ENCODE assay signal across 29 cellular contexts in genomic region chr2:154924531-154924930, GRCh38.
"Had no signal": no experiment of that assay in that cellular context is flagged by ENCODE, and none has a peak within 500 bp of the region (broad histone marks: within the 10 kb centered on the region; RNA-seq: fewer than 3 reads in every experiment).

No MANE protein-coding gene starts in this region.

- H3K27ac Mint-ChIP-seq: activated CD4-positive, alpha-beta memory T cell treated with anti-CD3 and anti-CD28 coated beads for 36 hours; activated CD4-positive, alpha-beta T cell treated with anti-CD3 and anti-CD28 coated beads for 36 hours; activated CD4-positive, alpha-beta T cell treated with anti-CD3 and anti-CD28 coated beads, Interleukin-2, amount 10 ng/mL, durations not matched to agents 24 days and 14 days; activated CD8-positive, alpha-beta memory T cell treated with anti-CD3 and anti-CD28 coated beads, Interleukin-2, amount 10 ng/mL, durations not matched to agents 7 days and 5 days; activated CD8-positive, alpha-beta T cell treated with anti-CD3 and anti-CD28 coated beads, Interleukin-2, amount 10 ng/mL, durations not matched to agents 7 days and 5 days; activated naive CD4-positive, alpha-beta T cell treated with anti-CD3 and anti-CD28 coated beads for 36 hours; activated naive CD4-positive, alpha-beta T cell treated with anti-CD3 and anti-CD28 coated beads, Interleukin-2, amount 50 U/mL, for 24 hours; activated naive CD8-positive, alpha-beta T cell treated with anti-CD3 and anti-CD28 coated beads for 36 hours; activated naive CD8-positive, alpha-beta T cell treated with anti-CD3 and anti-CD28 coated beads, Interleukin-2, amount 50 U/mL, for 24 hours; activated T-helper 1 cell treated with anti-CD3 and anti-CD28 coated beads, Interleukin-12 subunit alpha, Interleukin-12 subunit beta, Interleukin-2, Interleukin-4 antibody, amounts not matched to agents 30 ng/mL and 10 ng/mL and 1 ng/mL, durations not matched to agents 14 hours and 24 hours and 36 hours; activated T-helper 2 cell treated with anti-CD3 and anti-CD28 coated beads, Interferon-gamma antibody, Interleukin-2, Interleukin-4, amounts not matched to agents 10 μg/mL and 5 μg/mL and 100 μg/mL, durations not matched to agents 14 hours and 24 hours and 36 hours had no signal

- H3K27ac ChIP-seq: adrenal gland, body of pancreas, colonic mucosa, epithelial cell of prostate, esophagus squamous epithelium had no signal

- ATAC-seq: activated CD4-positive, alpha-beta T cell treated with anti-CD3 and anti-CD28 coated beads for 36 hours; activated CD8-positive, alpha-beta memory T cell treated with anti-CD3 and anti-CD28 coated beads, Interleukin-2, amount 10 ng/mL, durations not matched to agents 7 days and 5 days; activated CD8-positive, alpha-beta T cell treated with anti-CD3 and anti-CD28 coated beads, Interleukin-2, amount 10 ng/mL, durations not matched to agents 7 days and 5 days; activated naive CD8-positive, alpha-beta T cell treated with anti-CD3 and anti-CD28 coated beads, Interleukin-2, amount 50 U/mL, for 24 hours; body of pancreas had no signal

- H3K36me3 ChIP-seq: adrenal gland, colonic mucosa, esophagus squamous epithelium had no signal

- H3K9me3 Mint-ChIP-seq: activated CD4-positive, alpha-beta memory T cell treated with anti-CD3 and anti-CD28 coated beads for 36 hours; activated CD4-positive, alpha-beta T cell treated with anti-CD3 and anti-CD28 coated beads, Interleukin-2, amount 10 ng/mL, durations not matched to agents 24 days and 14 days; activated naive CD4-positive, alpha-beta T cell treated with anti-CD3 and anti-CD28 coated beads, Interleukin-2, amount 50 U/mL, for 24 hours; activated naive CD8-positive, alpha-beta T cell treated with anti-CD3 and anti-CD28 coated beads for 36 hours; activated naive CD8-positive, alpha-beta T cell treated with anti-CD3 and anti-CD28 coated beads, Interleukin-2, amount 50 U/mL, for 24 hours; activated T-helper 1 cell treated with anti-CD3 and anti-CD28 coated beads, Interleukin-12 subunit alpha, Interleukin-12 subunit beta, Interleukin-2, Interleukin-4 antibody, amounts not matched to agents 30 ng/mL and 10 ng/mL and 1 ng/mL, durations not matched to agents 14 hours and 24 hours and 36 hours; activated T-helper 2 cell treated with anti-CD3 and anti-CD28 coated beads, Interferon-gamma antibody, Interleukin-2, Interleukin-4, amounts not matched to agents 10 μg/mL and 5 μg/mL and 100 μg/mL, durations not matched to agents 14 hours and 24 hours and 36 hours had no signal

- H3K4me1 Mint-ChIP-seq: activated CD4-positive, alpha-beta T cell treated with anti-CD3 and anti-CD28 coated beads for 36 hours; activated CD4-positive, alpha-beta T cell treated with anti-CD3 and anti-CD28 coated beads, Interleukin-2, amount 10 ng/mL, durations not matched to agents 24 days and 14 days; activated CD8-positive, alpha-beta memory T cell treated with anti-CD3 and anti-CD28 coated beads, Interleukin-2, amount 10 ng/mL, durations not matched to agents 7 days and 5 days; activated naive CD4-positive, alpha-beta T cell treated with anti-CD3 and anti-CD28 coated beads, Interleukin-2, amount 50 U/mL, for 24 hours; activated naive CD8-positive, alpha-beta T cell treated with anti-CD3 and anti-CD28 coated beads for 36 hours; activated naive CD8-positive, alpha-beta T cell treated with anti-CD3 and anti-CD28 coated beads, Interleukin-2, amount 50 U/mL, for 24 hours had no signal

- H3K9me3 ChIP-seq: adrenal gland, body of pancreas, colonic mucosa, esophagus squamous epithelium had no signal

- H3K27me3 ChIP-seq: adrenal gland, body of pancreas, colonic mucosa, esophagus squamous epithelium had no signal

- H3K4me1 ChIP-seq: adrenal gland, body of pancreas, colonic mucosa, esophagus squamous epithelium had no signal

- H3K4me3 Mint-ChIP-seq: activated CD4-positive, alpha-beta memory T cell treated with anti-CD3 and anti-CD28 coated beads for 36 hours; activated CD4-positive, alpha-beta T cell treated with anti-CD3 and anti-CD28 coated beads for 36 hours; activated CD4-positive, alpha-beta T cell treated with anti-CD3 and anti-CD28 coated beads, Interleukin-2, amount 10 ng/mL, durations not matched to agents 24 days and 14 days; activated CD8-positive, alpha-beta memory T cell treated with anti-CD3 and anti-CD28 coated beads, Interleukin-2, amount 10 ng/mL, durations not matched to agents 7 days and 5 days; activated CD8-positive, alpha-beta T cell treated with anti-CD3 and anti-CD28 coated beads, Interleukin-2, amount 10 ng/mL, durations not matched to agents 7 days and 5 days; activated naive CD4-positive, alpha-beta T cell treated with anti-CD3 and anti-CD28 coated beads for 36 hours; activated naive CD4-positive, alpha-beta T cell treated with anti-CD3 and anti-CD28 coated beads, Interleukin-2, amount 50 U/mL, for 24 hours; activated naive CD8-positive, alpha-beta T cell treated with anti-CD3 and anti-CD28 coated beads for 36 hours; activated naive CD8-positive, alpha-beta T cell treated with anti-CD3 and anti-CD28 coated beads, Interleukin-2, amount 50 U/mL, for 24 hours; activated T-helper 1 cell treated with anti-CD3 and anti-CD28 coated beads, Interleukin-12 subunit alpha, Interleukin-12 subunit beta, Interleukin-2, Interleukin-4 antibody, amounts not matched to agents 30 ng/mL and 10 ng/mL and 1 ng/mL, durations not matched to agents 14 hours and 24 hours and 36 hours had no signal

- H3K36me3 Mint-ChIP-seq: activated CD4-positive, alpha-beta memory T cell treated with anti-CD3 and anti-CD28 coated beads for 36 hours; activated CD8-positive, alpha-beta memory T cell treated with anti-CD3 and anti-CD28 coated beads, Interleukin-2, amount 10 ng/mL, durations not matched to agents 7 days and 5 days; activated naive CD4-positive, alpha-beta T cell treated with anti-CD3 and anti-CD28 coated beads, Interleukin-2, amount 50 U/mL, for 24 hours; activated naive CD8-positive, alpha-beta T cell treated with anti-CD3 and anti-CD28 coated beads for 36 hours had no signal

- H3K27me3 Mint-ChIP-seq: activated CD4-positive, alpha-beta memory T cell treated with anti-CD3 and anti-CD28 coated beads for 36 hours; activated CD4-positive, alpha-beta T cell treated with anti-CD3 and anti-CD28 coated beads for 36 hours; activated CD4-positive, alpha-beta T cell treated with anti-CD3 and anti-CD28 coated beads, Interleukin-2, amount 10 ng/mL, durations not matched to agents 24 days and 14 days; activated CD8-positive, alpha-beta memory T cell treated with anti-CD3 and anti-CD28 coated beads, Interleukin-2, amount 10 ng/mL, durations not matched to agents 7 days and 5 days; activated naive CD4-positive, alpha-beta T cell treated with anti-CD3 and anti-CD28 coated beads, Interleukin-2, amount 50 U/mL, for 24 hours; activated naive CD8-positive, alpha-beta T cell treated with anti-CD3 and anti-CD28 coated beads for 36 hours; activated naive CD8-positive, alpha-beta T cell treated with anti-CD3 and anti-CD28 coated beads, Interleukin-2, amount 50 U/mL, for 24 hours had no signal

- H3K4me3 ChIP-seq: adrenal gland, body of pancreas, colonic mucosa, esophagus squamous epithelium had no signal

- DNase-seq: activated CD4-positive, alpha-beta memory T cell treated with anti-CD3 and anti-CD28 coated beads for 36 hours; activated CD4-positive, alpha-beta T cell treated with anti-CD3 and anti-CD28 coated beads for 36 hours; activated CD4-positive, alpha-beta T cell treated with anti-CD3 and anti-CD28 coated beads, Interleukin-2, amount 10 ng/mL, durations not matched to agents 24 days and 14 days; activated CD4-positive, CD25-positive, alpha-beta regulatory T cell; activated CD4-positive, CD25-positive, alpha-beta regulatory T cell treated with anti-CD3 and anti-CD28 coated beads, Interleukin-2, amount 50 U/mL, for 72 hours; activated CD8-positive, alpha-beta memory T cell treated with anti-CD3 and anti-CD28 coated beads, Interleukin-2, amount 10 ng/mL, durations not matched to agents 7 days and 5 days; activated CD8-positive, alpha-beta memory T cell treated with anti-CD3 and anti-CD28 coated beads, Interleukin-2, amount 50 U/mL, for 4 hours; activated CD8-positive, alpha-beta T cell treated with anti-CD3 and anti-CD28 coated beads, Interleukin-2, amount 10 ng/mL, durations not matched to agents 7 days and 5 days; activated effector memory CD4-positive, alpha-beta T cell treated with anti-CD3 and anti-CD28 coated beads, Interleukin-2, amount 50 U/mL, for 16 hours; activated naive CD4-positive, alpha-beta T cell treated with anti-CD3 and anti-CD28 coated beads for 36 hours; activated naive CD8-positive, alpha-beta T cell treated with anti-CD3 and anti-CD28 coated beads for 36 hours; activated naive CD8-positive, alpha-beta T cell treated with anti-CD3 and anti-CD28 coated beads, Interleukin-2, amount 50 U/mL, for 24 hours; activated T-cell treated with anti-CD3 and anti-CD28 coated beads, Interleukin-2, amount 50 U/mL, for 1 hour; activated T-cell treated with anti-CD3 and anti-CD28 coated beads, Interleukin-2, amount 50 U/mL, for 48 hours; adrenal gland; amygdala; aorta; body of pancreas; caudate nucleus; colonic mucosa; effector CD8-positive, alpha-beta T cell; esophagus squamous epithelium; foreskin melanocyte; head of caudate nucleus; hippocampal formation had no signal
